In genomic region chr11:64536997-64537396, GRCh38 we compare ENCODE assay signal across 25 cellular contexts. TPM values are rescaled to one million over a fixed set of nuclear protein-coding genes. Genes with fewer than 3 reads are reported as not detected.
"Had no signal": no experiment of that assay in that cellular context is flagged by ENCODE, and none has a peak within 500 bp of the region (broad histone marks: within the 10 kb centered on the region; RNA-seq: fewer than 3 reads in every experiment).

No MANE protein-coding gene starts in this region.

- H3K27ac ChIP-seq: KMS-11, RWPE1 had no signal

- H3K4me2 ChIP-seq: KMS-11 had no signal

- H3K9ac ChIP-seq: KMS-11 had no signal

- ATAC-seq: HepG2, Panc1, PC-3, SK-N-SH treated with all-trans-retinoic acid at 6 μM for 48 hours had no signal

- FAIRE-seq: HepG2 had no signal

- DNase-seq: Kasumi-1, NCI-H1048, NCI-H1105, NCI-H1417, NCI-H1436 treated with DMSO at 0.1 percent for 48 hours, NCI-H1694, NCI-H1930, NCI-H2081, NCI-H2107, NCI-H2227 treated with DMSO at 0.1 percent for 48 hours, NCI-H524, NCI-H526 treated with DMSO at 0.1 percent for 48 hours, NCI-H748 treated with DMSO at 0.1 percent for 48 hours, SHP77 had no signal

RNA-seq across cellular contexts. Expression of gene SLC22A11, which starts 18.7 kb away (rescaled TPM):
- total RNA-seq: HT1080, IMR-90, MCF 10A, PC-3 had no signal
- polyA plus RNA-seq: IMR-90 had no signal

RNA-seq across cellular contexts. Expression of gene SLC22A12, which starts 54.0 kb away (rescaled TPM):
- total RNA-seq: HepG2, HT1080, IMR-90, MCF 10A, NCI-H460, OCI-LY7, PC-3 had no signal
- polyA plus RNA-seq: HepG2, IMR-90 had no signal
